7 cellular contexts compared by ENCODE assay signal in the genomic region with DNA sequence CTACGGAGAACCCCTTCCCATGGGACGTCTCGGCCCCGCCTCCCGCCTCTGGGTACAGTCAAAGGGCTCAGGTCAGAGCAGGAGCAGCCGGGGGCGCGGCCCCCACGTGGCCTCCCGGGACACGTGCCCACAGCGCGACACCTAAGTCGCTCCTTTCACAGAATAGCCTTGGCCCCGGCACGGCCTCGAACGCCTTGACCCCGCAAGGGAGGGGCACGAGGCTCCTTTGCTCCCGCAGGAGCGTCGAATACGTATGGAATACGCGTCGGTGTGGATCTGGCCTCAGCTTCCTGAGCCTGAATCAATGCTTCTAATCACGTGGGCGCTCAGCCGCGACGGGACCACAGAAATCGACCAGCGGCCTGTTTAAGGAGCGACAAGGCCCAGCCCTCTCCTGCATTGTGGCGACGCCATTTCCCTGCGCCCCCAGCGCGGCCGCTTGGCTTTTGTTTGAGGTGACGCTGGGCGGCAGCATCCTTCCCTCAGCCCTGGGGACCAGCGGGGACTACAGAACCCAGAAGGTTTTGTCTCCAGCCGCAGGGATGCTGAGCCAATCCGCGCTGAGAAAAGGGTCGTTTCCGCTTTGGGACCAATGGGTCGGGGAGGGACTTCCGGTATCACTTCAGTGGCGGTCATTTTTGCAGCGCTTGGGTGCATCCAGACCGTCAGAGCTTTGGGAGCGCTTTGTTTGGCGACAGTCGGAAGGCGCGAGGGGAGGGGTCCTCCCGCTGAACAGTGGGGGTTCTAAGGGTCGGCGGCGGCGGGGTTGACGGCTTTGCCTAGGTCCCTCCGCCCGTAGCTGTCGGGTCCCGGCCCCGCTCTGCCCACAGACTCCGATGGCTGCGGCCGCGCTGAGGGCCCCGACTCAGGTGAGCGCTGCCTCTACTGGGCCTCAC. TPM values are rescaled to one million over a fixed set of nuclear protein-coding genes. Genes with fewer than 3 reads are reported as not detected.
DNase-seq lines count a peak whose midpoint lies in the region; ATAC-seq and TF ChIP-seq lines count a peak whose summit lies in the region.

A gene (plus strand): TSS at position 625 of the 896 bp plus-strand sequence. CDS start 212 bp downstream, at position 837.

- no peak within 1 kb of the TSS for H2BK120ac ChIP-seq in neuronal stem cell (ENCODE audit: low read depth, low read length)

- H3K9me3 ChIP-seq in SJSA1 (replicated peaks) (peaks cover 16% of the 10 kb centered on the region), neuronal stem cell (replicated peaks in 1 of 2; ENCODE audit: control insufficient read depth in 2 of 2, insufficient read depth in 1 of 2, low read depth in 1 of 2, low read length in 2 of 2) (peaks cover 41 to 62% of the 10 kb centered on the region in 2 donors), stomach (peaks cover 4 to 77% (median 51%) of the 10 kb centered on the region in 4 donors)

- no peak for TF ChIP-seq CTCF in stomach (IDR thresholded peaks at IDR 0.05)

- H2BK15ac ChIP-seq in neuronal stem cell (ENCODE audit: low read length): peak within 1 kb of the TSS; percentile 2

- peaks cover 10% of the 10 kb centered on the region for H3K79me1 ChIP-seq in neuronal stem cell (ENCODE audit: low read depth, low read length)

- TF ChIP-seq EP300 in stomach (IDR thresholded peaks at IDR 0.05): no peak

- peak within 1 kb of the TSS; percentile 90 for H3K18ac ChIP-seq in neuronal stem cell (ENCODE audit: low read length)

- H2AK5ac ChIP-seq in neuronal stem cell (ENCODE audit: low read depth, low read length): peak within 1 kb of the TSS; percentile 98

- H3K4me1 ChIP-seq in SJSA1 (replicated peaks): peaks cover 15% of the 10 kb centered on the region
- H3K4me1 ChIP-seq in neuronal stem cell (ENCODE audit: control insufficient read depth in 2 of 2, insufficient read depth in 1 of 2, low read depth in 1 of 2, low read length in 2 of 2): peaks cover 5 to 11% of the 10 kb centered on the region in 2 donors
- H3K4me1 ChIP-seq in stomach: peaks cover 6 to 26% (median 22%) of the 10 kb centered on the region in 4 donors

- peak within 1 kb of the TSS; percentile 77 for H4K8ac ChIP-seq in neuronal stem cell (ENCODE audit: low read depth, low read length)

- H3K4me3 ChIP-seq in SJSA1: peak within 1 kb of the TSS; percentile 60
- H3K4me3 ChIP-seq in neuronal stem cell (ENCODE audit: low read length in 2 of 2): peak within 1 kb of the TSS; percentile 83 to 96
- H3K4me3 ChIP-seq in stomach: peak within 1 kb of the TSS; percentile 50 to 76 (median 65)

- H3K4me2 ChIP-seq in neuronal stem cell (ENCODE audit: insufficient read depth, low read length, poor library complexity, severe bottlenecking): peak within 1 kb of the TSS; percentile 82

- H3K23ac ChIP-seq in neuronal stem cell (ENCODE audit: low read depth, low read length, poor library complexity): peak within 1 kb of the TSS; percentile 31

- H3K14ac ChIP-seq in neuronal stem cell (ENCODE audit: low read length): peak within 1 kb of the TSS; percentile 50

- ATAC-seq in GM18868 (IDR thresholded peaks at IDR 0.05; ENCODE audit: unreplicated experiment): peak; percentile 89
- peak; percentile 73 for ATAC-seq in HG03196 (IDR thresholded peaks at IDR 0.05; ENCODE audit: unreplicated experiment)

- no peak for TF ChIP-seq POLR2A in stomach (IDR thresholded peaks at IDR 0.05)

- peaks cover 30% of the 10 kb centered on the region for H3K36me3 ChIP-seq in SJSA1
- H3K36me3 ChIP-seq in neuronal stem cell (replicated peaks in 1 of 2; ENCODE audit: control insufficient read depth in 2 of 2, insufficient read depth in 2 of 2, low read length in 2 of 2): peaks cover 26 to 40% of the 10 kb centered on the region in 2 donors
- H3K36me3 ChIP-seq in stomach: peaks cover 5 to 29% (median 16%) of the 10 kb centered on the region in 4 donors

- H2BK12ac ChIP-seq in neuronal stem cell (ENCODE audit: low read length): peak within 1 kb of the TSS; percentile 53

- DNase-seq in SJSA1 (ENCODE audit: low read depth in 1 of 2, low spot score in 2 of 2) (peak; percentile 83 to 92), glomerular endothelial cell (ENCODE audit: extremely low read depth, low read depth, low spot score) (peak; percentile 37), neuronal stem cell (ENCODE audit: low spot score) (peak; percentile 95), stomach (peak; percentile 75)
- DNase-seq in activated naive CD4-positive, alpha-beta T cell treated with anti-CD3 and anti-CD28 coated beads, Interleukin-2, amount 50 U/mL, for 16 hours: peak; percentile 88

- peak within 1 kb of the TSS; percentile 31 for H4K91ac ChIP-seq in neuronal stem cell (ENCODE audit: low read depth, low read length, poor library complexity)

- peak within 1 kb of the TSS; percentile 90 for H3K9ac ChIP-seq in neuronal stem cell (ENCODE audit: low read depth, low read length, poor library complexity)

- H3K4ac ChIP-seq in neuronal stem cell (ENCODE audit: low read length): peak within 1 kb of the TSS; percentile 13

- H3K27me3 ChIP-seq in SJSA1 (replicated peaks): no peaks in the 10 kb centered on the region
- H3K27me3 ChIP-seq in neuronal stem cell (ENCODE audit: control insufficient read depth in 3 of 3, insufficient read depth in 3 of 3, low read depth in 1 of 3, low read length in 3 of 3): peaks cover 0 to 2% (median 0%) of the 10 kb centered on the region in 3 experiments
- H3K27me3 ChIP-seq in stomach: peaks cover 0 to 9% (median 6%) of the 10 kb centered on the region in 3 donors

- 0 out of 2 replicates have a peak within 1 kb of the TSS, but pooled peaks have one; percentile 4 for H3K27ac ChIP-seq in SJSA1
- H3K27ac ChIP-seq in neuronal stem cell (replicated peaks; ENCODE audit: low read length): peak within 1 kb of the TSS; percentile 11
- H3K27ac ChIP-seq in stomach: peak within 1 kb of the TSS in 3 of 5 donors; percentile 36 to 51 (median 45)

- no CpG with 5 or more reads among the region's 76 CpGs for WGBS in neuronal stem cell (ENCODE audit: extremely low coverage in 2 of 2, insufficient read length in 2 of 2, insufficient replicate concordance in 1 of 2), 2 donors
- 3 to 6% (median 3%) methylated on average over 51 to 76 of the region's 76 CpGs for WGBS in stomach, 5 donors

- peak within 1 kb of the TSS; percentile 97 for H2AFZ ChIP-seq in neuronal stem cell (ENCODE audit: low read length)

- intact Hi-C loops in stomach (cut with DNase I; ENCODE audit: low total_unique reads): no loop called here

- H2BK5ac ChIP-seq in neuronal stem cell (ENCODE audit: low read length): peak within 1 kb of the TSS; percentile 62

RNA-seq across cellular contexts. Expression of the gene that starts here (rescaled TPM):
- total RNA-seq in SJSA1 (2014; rRNA removed; shearing (Covaris generic)): 6.1 and 18.0 TPM in 2 replicates
- 3.9 and 6.7 TPM in 2 replicates for total RNA-seq in glomerular endothelial cell
- 14.4 TPM for polyA plus RNA-seq in neuronal stem cell (2013, experiment 1 of 2)
- polyA plus RNA-seq in neuronal stem cell (2013, experiment 2 of 2): 14.8 TPM
- 10 to 100 TPM in 1 of 5 donors, under 1 TPM in 2, not detected in 2; 0.29 to 14.7 (median 0.89) TPM for total RNA-seq in stomach
- 1 to 10 TPM in 1 of 3 donors, under 1 TPM in 2; 0.62 to 1.3 (median 0.92) TPM for polyA plus RNA-seq in stomach

Comparison
In these comparisons a context has a peak if more than half of its experiments do, and no peak if none do; other contexts are left out.
1. Peak in every context shown above with its lines: DNase-seq, ATAC-seq, H3K4me3 ChIP-seq and H3K27ac ChIP-seq.
2. DNase-seq: peak in every context shown above with its lines; median percentile 95 in neuronal stem cell; 88 in activated naive CD4-positive, alpha-beta T cell treated with anti-CD3 and anti-CD28 coated beads, Interleukin-2, amount 50 U/mL, for 16 hours; 88 in SJSA1; 75 in stomach; 37 in glomerular endothelial cell.